1 cellular context compared by ENCODE assay signal in the genomic region with DNA sequence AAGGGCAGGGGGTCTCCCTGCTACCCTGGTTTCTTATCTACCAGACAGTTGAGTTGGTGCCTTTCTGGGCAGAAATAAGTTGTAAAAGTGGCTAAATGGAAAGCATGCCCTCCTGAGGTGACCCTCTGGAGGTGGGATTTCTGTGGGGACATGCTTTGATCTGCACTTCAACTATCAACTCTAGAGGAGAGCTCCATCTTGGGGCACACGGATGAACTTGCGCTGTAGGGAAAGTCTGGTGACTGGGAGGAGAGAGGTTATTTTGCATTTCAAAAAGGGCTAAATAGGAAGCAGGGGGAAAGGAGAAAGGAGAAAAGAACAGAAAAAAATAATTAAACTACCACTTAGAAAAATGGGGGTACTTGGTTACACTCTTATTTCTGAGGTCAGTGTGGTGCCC.
TF ChIP-seq lines count a peak whose summit lies in the region.

No MANE protein-coding gene starts in this region.

TF ChIP-seq in GM23338, 12 proteins besides CTCF, POLR2A, EP300 and RAD21 (continued from another document):
- TF ChIP-seq, protein P1, sequence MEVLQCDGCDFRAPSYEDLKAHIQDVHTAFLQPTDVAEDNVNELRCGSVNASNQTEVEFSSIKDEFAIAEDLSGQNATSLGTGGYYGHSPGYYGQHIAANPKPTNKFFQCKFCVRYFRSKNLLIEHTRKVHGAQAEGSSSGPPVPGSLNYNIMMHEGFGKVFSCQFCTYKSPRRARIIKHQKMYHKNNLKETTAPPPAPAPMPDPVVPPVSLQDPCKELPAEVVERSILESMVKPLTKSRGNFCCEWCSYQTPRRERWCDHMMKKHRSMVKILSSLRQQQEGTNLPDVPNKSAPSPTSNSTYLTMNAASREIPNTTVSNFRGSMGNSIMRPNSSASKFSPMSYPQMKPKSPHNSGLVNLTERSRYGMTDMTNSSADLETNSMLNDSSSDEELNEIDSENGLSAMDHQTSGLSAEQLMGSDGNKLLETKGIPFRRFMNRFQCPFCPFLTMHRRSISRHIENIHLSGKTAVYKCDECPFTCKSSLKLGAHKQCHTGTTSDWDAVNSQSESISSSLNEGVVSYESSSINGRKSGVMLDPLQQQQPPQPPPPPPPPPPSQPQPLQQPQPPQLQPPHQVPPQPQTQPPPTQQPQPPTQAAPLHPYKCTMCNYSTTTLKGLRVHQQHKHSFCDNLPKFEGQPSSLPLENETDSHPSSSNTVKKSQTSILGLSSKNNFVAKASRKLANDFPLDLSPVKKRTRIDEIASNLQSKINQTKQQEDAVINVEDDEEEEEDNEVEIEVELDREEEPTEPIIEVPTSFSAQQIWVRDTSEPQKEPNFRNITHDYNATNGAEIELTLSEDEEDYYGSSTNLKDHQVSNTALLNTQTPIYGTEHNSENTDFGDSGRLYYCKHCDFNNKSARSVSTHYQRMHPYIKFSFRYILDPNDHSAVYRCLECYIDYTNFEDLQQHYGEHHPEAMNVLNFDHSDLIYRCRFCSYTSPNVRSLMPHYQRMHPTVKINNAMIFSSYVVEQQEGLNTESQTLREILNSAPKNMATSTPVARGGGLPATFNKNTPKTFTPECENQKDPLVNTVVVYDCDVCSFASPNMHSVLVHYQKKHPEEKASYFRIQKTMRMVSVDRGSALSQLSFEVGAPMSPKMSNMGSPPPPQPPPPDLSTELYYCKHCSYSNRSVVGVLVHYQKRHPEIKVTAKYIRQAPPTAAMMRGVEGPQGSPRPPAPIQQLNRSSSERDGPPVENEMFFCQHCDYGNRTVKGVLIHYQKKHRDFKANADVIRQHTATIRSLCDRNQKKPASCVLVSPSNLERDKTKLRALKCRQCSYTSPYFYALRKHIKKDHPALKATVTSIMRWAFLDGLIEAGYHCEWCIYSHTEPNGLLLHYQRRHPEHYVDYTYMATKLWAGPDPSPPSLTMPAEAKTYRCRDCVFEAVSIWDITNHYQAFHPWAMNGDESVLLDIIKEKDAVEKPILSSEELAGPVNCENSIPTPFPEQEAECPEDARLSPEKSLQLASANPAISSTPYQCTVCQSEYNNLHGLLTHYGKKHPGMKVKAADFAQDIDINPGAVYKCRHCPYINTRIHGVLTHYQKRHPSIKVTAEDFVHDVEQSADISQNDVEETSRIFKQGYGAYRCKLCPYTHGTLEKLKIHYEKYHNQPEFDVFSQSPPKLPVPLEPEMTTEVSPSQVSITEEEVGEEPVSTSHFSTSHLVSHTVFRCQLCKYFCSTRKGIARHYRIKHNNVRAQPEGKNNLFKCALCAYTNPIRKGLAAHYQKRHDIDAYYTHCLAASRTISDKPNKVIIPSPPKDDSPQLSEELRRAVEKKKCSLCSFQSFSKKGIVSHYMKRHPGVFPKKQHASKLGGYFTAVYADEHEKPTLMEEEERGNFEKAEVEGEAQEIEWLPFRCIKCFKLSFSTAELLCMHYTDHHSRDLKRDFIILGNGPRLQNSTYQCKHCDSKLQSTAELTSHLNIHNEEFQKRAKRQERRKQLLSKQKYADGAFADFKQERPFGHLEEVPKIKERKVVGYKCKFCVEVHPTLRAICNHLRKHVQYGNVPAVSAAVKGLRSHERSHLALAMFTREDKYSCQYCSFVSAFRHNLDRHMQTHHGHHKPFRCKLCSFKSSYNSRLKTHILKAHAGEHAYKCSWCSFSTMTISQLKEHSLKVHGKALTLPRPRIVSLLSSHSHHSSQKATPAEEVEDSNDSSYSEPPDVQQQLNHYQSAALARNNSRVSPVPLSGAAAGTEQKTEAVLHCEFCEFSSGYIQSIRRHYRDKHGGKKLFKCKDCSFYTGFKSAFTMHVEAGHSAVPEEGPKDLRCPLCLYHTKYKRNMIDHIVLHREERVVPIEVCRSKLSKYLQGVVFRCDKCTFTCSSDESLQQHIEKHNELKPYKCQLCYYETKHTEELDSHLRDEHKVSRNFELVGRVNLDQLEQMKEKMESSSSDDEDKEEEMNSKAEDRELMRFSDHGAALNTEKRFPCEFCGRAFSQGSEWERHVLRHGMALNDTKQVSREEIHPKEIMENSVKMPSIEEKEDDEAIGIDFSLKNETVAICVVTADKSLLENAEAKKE (CRISPR knock-in tag; IDR thresholded peaks at IDR 0.05) = peak; percentile 67; the same call in 1 of the 2 replicates
